In the genomic region with DNA sequence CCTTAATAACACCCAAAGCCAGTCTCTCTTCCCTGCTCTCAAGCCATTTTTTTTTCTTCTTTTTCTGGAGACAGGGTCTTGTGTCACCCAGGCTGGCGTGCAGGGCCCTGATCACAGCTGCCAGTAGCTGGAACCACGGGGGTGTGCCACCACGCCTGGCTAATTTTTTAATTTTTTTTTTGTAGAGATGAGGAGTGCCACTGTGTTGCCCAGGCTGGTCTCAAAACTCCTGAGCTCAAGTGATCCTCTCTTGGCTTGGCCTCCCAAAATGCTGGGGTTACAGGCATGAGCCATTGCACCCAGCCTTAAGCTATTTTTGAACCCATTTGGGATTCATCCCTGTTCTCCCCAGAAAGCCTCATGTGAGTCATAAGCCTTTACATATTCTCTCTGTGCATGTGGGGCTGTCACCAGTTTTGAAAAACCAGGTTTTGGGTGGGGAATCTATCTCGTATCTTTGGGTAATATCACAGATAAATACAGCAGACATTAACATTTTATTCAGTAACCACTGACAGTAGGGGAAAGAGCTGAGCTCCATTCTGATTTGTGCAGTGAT, we compare ENCODE assay signal across 13 cellular contexts. TPM values are rescaled to one million over a fixed set of nuclear protein-coding genes. Genes with fewer than 3 reads are reported as not detected.
DNase-seq lines count a peak whose midpoint lies in the region; ATAC-seq and TF ChIP-seq lines count a peak whose summit lies in the region.
"Had no signal": no experiment of that assay in that cellular context is flagged by ENCODE, and none has a peak within 500 bp of the region (broad histone marks: within the 10 kb centered on the region; RNA-seq: fewer than 3 reads in every experiment).

No MANE protein-coding gene starts in this region.

- no peaks in the 10 kb centered on the region for H3K9me2 ChIP-seq in GM23338 (ENCODE audit: insufficient read depth)

- H3K79me1 ChIP-seq in neuronal stem cell (ENCODE audit: low read depth, low read length), result no peaks in the 10 kb centered on the region

- peak overlapping the region; percentile 92 to 97 (median 94) for H3K27ac Mint-ChIP-seq in CD4-positive, alpha-beta memory T cell
- H3K27ac Mint-ChIP-seq in GM23338, result peak overlapping the region; percentile 73
- H3K27ac Mint-ChIP-seq in activated T-helper 2 cell treated with anti-CD3 and anti-CD28 coated beads, Interferon-gamma antibody, Interleukin-2, Interleukin-4, amounts not matched to agents 10 μg/mL and 5 μg/mL and 100 μg/mL, durations not matched to agents 14 hours and 24 hours and 36 hours, result peak overlapping the region; percentile 91
- H3K27ac Mint-ChIP-seq in naive thymus-derived CD8-positive, alpha-beta T cell, result peak overlapping the region; percentile 85 to 99 (median 97)

- peaks cover 0 to 3% (median 0%) of the 10 kb centered on the region in 8 donors for H3K9me3 Mint-ChIP-seq in CD4-positive, alpha-beta memory T cell
- H3K9me3 Mint-ChIP-seq in GM23338, result peaks cover 9% of the 10 kb centered on the region
- H3K9me3 Mint-ChIP-seq in activated T-helper 2 cell treated with anti-CD3 and anti-CD28 coated beads, Interferon-gamma antibody, Interleukin-2, Interleukin-4, amounts not matched to agents 10 μg/mL and 5 μg/mL and 100 μg/mL, durations not matched to agents 14 hours and 24 hours and 36 hours, result no peaks in the 10 kb centered on the region
- H3K9me3 Mint-ChIP-seq in naive thymus-derived CD8-positive, alpha-beta T cell, result peaks cover 0 to 3% (median 0%) of the 10 kb centered on the region in 9 donors

- no peaks in the 10 kb centered on the region for H3K79me2 ChIP-seq in GM23338 (replicated peaks; ENCODE audit: insufficient read depth)

- H2BK15ac ChIP-seq in neuronal stem cell (ENCODE audit: low read length), result no peak overlapping the region

- peak overlapping the region; percentile 54 for H3K27ac ChIP-seq in CD4-positive, alpha-beta memory T cell (ENCODE audit: low read depth, low read length)
- H3K27ac ChIP-seq in GM23338 (ENCODE audit: low read depth) (no peak overlapping the region), neuronal stem cell (replicated peaks; ENCODE audit: low read length) (no peak overlapping the region)
- H3K27ac ChIP-seq: PC-9 had no signal

- H3K27me3 Mint-ChIP-seq in CD4-positive, alpha-beta memory T cell, result no peaks in the 10 kb centered on the region
- peaks cover 8% of the 10 kb centered on the region for H3K27me3 Mint-ChIP-seq in GM23338 (ENCODE audit: insufficient read depth, low read depth, poor library complexity)
- H3K27me3 Mint-ChIP-seq in activated T-helper 2 cell treated with anti-CD3 and anti-CD28 coated beads, Interferon-gamma antibody, Interleukin-2, Interleukin-4, amounts not matched to agents 10 μg/mL and 5 μg/mL and 100 μg/mL, durations not matched to agents 14 hours and 24 hours and 36 hours (ENCODE audit: low read depth), result no peaks in the 10 kb centered on the region
- H3K27me3 Mint-ChIP-seq in naive thymus-derived CD8-positive, alpha-beta T cell, result no peaks in the 10 kb centered on the region

- peaks cover 4% of the 10 kb centered on the region in 2 donors for H3K36me3 Mint-ChIP-seq in CD4-positive, alpha-beta memory T cell
- peaks cover 3% of the 10 kb centered on the region for H3K36me3 Mint-ChIP-seq in GM23338 (ENCODE audit: low read depth)
- H3K36me3 Mint-ChIP-seq in activated T-helper 2 cell treated with anti-CD3 and anti-CD28 coated beads, Interferon-gamma antibody, Interleukin-2, Interleukin-4, amounts not matched to agents 10 μg/mL and 5 μg/mL and 100 μg/mL, durations not matched to agents 14 hours and 24 hours and 36 hours (ENCODE audit: low read depth), result peaks cover 10% of the 10 kb centered on the region
- H3K36me3 Mint-ChIP-seq in naive thymus-derived CD8-positive, alpha-beta T cell, result peaks cover 0 to 2% (median 0%) of the 10 kb centered on the region in 3 donors

- WGBS in neuronal stem cell (ENCODE audit: extremely low coverage in 2 of 2, insufficient read length in 2 of 2, insufficient replicate concordance in 1 of 2), 2 donors, result no CpG with 5 or more reads among the region's 4 CpGs

- POLR2A ChIA-PET in CD4-positive, alpha-beta memory T cell (lab: Charles Lee; ENCODE audit: partially characterized antibody), result interaction anchor here (0.9 to 2.2 kb wide), 10 partner anchors 25 to 315 kb away, joined by 3 to 16 read pairs (median 4); partner anchors contain the start of gene CSGALNACT2
- POLR2A ChIA-PET in naive thymus-derived CD8-positive, alpha-beta T cell (lab: Charles Lee), result interaction anchor here (0.7 to 1.9 kb wide), 11 partner anchors 8 to 669 kb away, joined by 3 to 11 read pairs (median 4); no protein-coding TSS in a partner anchor

- TF ChIP-seq CTCF in GM23338 (conservative IDR thresholded peaks at IDR 0.05; ENCODE audit: low read depth in 2 of 2), result no peak

- no peak for ATAC-seq in GM23338
- ATAC-seq in naive thymus-derived CD8-positive, alpha-beta T cell, result no peak
- ATAC-seq in HG02981 (IDR thresholded peaks at IDR 0.05; ENCODE audit: unreplicated experiment), result no peak
- ATAC-seq: activated CD4-positive, CD25-positive, alpha-beta regulatory T cell treated with anti-CD3 and anti-CD28 coated beads, Interleukin-2, amount 50 U/mL, for 24 hours; left colon; sciatic nerve had no signal

- H3K9ac ChIP-seq in neuronal stem cell (ENCODE audit: low read depth, low read length, poor library complexity), result no peak overlapping the region

- no peak for DNase-seq in CD4-positive, alpha-beta memory T cell
- DNase-seq in GM23338 (ENCODE audit: low spot score) (no peak), DMS153 treated with DMSO at 0.1 percent for 48 hours (lab: John Stamatoyannopoulos, UW; ENCODE audit: unreplicated experiment) (no peak), occipital lobe (lab: John Stamatoyannopoulos, UW) (no peak), neuronal stem cell (ENCODE audit: low spot score) (no peak)
- no peak for DNase-seq in activated T-helper 2 cell treated with anti-CD3 and anti-CD28 coated beads, Interferon-gamma antibody, Interleukin-2, Interleukin-4, amounts not matched to agents 10 μg/mL and 5 μg/mL and 100 μg/mL, durations not matched to agents 14 hours and 24 hours and 36 hours (ENCODE audit: low spot score)
- no peak for DNase-seq in naive thymus-derived CD8-positive, alpha-beta T cell
- DNase-seq: NCI-H1436 treated with DMSO at 0.1 percent for 48 hours, PC-9 had no signal

- H3K9me3 ChIP-seq in CD4-positive, alpha-beta memory T cell (ENCODE audit: control insufficient read depth in 1 of 2, low read length in 2 of 2), result no peaks in the 10 kb centered on the region
- H3K9me3 ChIP-seq in neuronal stem cell (replicated peaks in 1 of 2; ENCODE audit: control insufficient read depth in 2 of 2, insufficient read depth in 1 of 2, low read depth in 1 of 2, low read length in 2 of 2), result peaks cover 0 to 8% of the 10 kb centered on the region in 2 donors

- H2BK5ac ChIP-seq in neuronal stem cell (ENCODE audit: low read length), result no peak overlapping the region

- H2BK120ac ChIP-seq in neuronal stem cell (ENCODE audit: low read depth, low read length), result no peak overlapping the region

- peaks cover 14% of the 10 kb centered on the region; the same call in 1 of the 2 replicates for H3F3A ChIP-seq in GM23338 (replicated peaks; ENCODE audit: low read depth)

- no peak overlapping the region for H2BK12ac ChIP-seq in neuronal stem cell (ENCODE audit: low read length)

- intact Hi-C loops in CD4-positive, alpha-beta memory T cell (cut with micrococcal nuclease), result loop anchor here (1.0 kb wide), 1 partner anchor 15 kb away; the partner anchor contains the start of gene ZNF487
- intact Hi-C loops in activated T-helper 2 cell treated with anti-CD3 and anti-CD28 coated beads, Interferon-gamma antibody, Interleukin-2, Interleukin-4, amounts not matched to agents 10 μg/mL and 5 μg/mL and 100 μg/mL, durations not matched to agents 14 hours and 24 hours and 36 hours (cut with micrococcal nuclease), result no loop called here

- no peak overlapping the region for H3K14ac ChIP-seq in neuronal stem cell (ENCODE audit: low read length)

- H3K4me1 Mint-ChIP-seq in CD4-positive, alpha-beta memory T cell, result peaks cover 34 to 51% (median 44%) of the 10 kb centered on the region in 4 donors
- H3K4me1 Mint-ChIP-seq in GM23338, result peaks cover 15% of the 10 kb centered on the region
- H3K4me1 Mint-ChIP-seq in activated T-helper 2 cell treated with anti-CD3 and anti-CD28 coated beads, Interferon-gamma antibody, Interleukin-2, Interleukin-4, amounts not matched to agents 10 μg/mL and 5 μg/mL and 100 μg/mL, durations not matched to agents 14 hours and 24 hours and 36 hours (ENCODE audit: low read depth), result peaks cover 36% of the 10 kb centered on the region
- peaks cover 25 to 53% (median 48%) of the 10 kb centered on the region in 4 donors for H3K4me1 Mint-ChIP-seq in naive thymus-derived CD8-positive, alpha-beta T cell

- no peak overlapping the region for H2AK5ac ChIP-seq in neuronal stem cell (ENCODE audit: low read depth, low read length)

- CTCF ChIA-PET in CD4-positive, alpha-beta memory T cell (lab: Charles Lee; ENCODE audit: partially characterized antibody), result interaction anchor here (0.7 to 1.8 kb wide), 8 partner anchors 8 to 48 kb away, joined by 3 to 6 read pairs (median 4); no protein-coding TSS in a partner anchor

- H3K4me3 ChIP-seq in CD4-positive, alpha-beta memory T cell (ENCODE audit: low read length in 2 of 2), result peak overlapping the region in 1 of 2 donors; percentile 13
- no peak overlapping the region for H3K4me3 ChIP-seq in GM23338
- no peak overlapping the region for H3K4me3 ChIP-seq in neuronal stem cell (ENCODE audit: low read length in 2 of 2)
- H3K4me3 ChIP-seq: PC-9 had no signal

- H3K36me3 ChIP-seq in CD4-positive, alpha-beta memory T cell (ENCODE audit: insufficient read depth, low read length), result no peaks in the 10 kb centered on the region
- H3K36me3 ChIP-seq in GM23338 (ENCODE audit: insufficient read depth), result no peaks in the 10 kb centered on the region
- H3K36me3 ChIP-seq in neuronal stem cell (replicated peaks in 1 of 2; ENCODE audit: control insufficient read depth in 2 of 2, insufficient read depth in 2 of 2, low read length in 2 of 2), result no peaks in the 10 kb centered on the region

- H3K27me3 ChIP-seq in CD4-positive, alpha-beta memory T cell (ENCODE audit: insufficient read depth, low read length), result no peaks in the 10 kb centered on the region
- no peaks in the 10 kb centered on the region for H3K27me3 ChIP-seq in GM23338 (ENCODE audit: insufficient read depth)
- H3K27me3 ChIP-seq in neuronal stem cell (ENCODE audit: control insufficient read depth in 3 of 3, insufficient read depth in 3 of 3, low read depth in 1 of 3, low read length in 3 of 3), result no peaks in the 10 kb centered on the region

- H3K4ac ChIP-seq in neuronal stem cell (ENCODE audit: low read length), result no peak overlapping the region

- H3K4me2 ChIP-seq in GM23338, result no peak overlapping the region
- no peak overlapping the region for H3K4me2 ChIP-seq in neuronal stem cell (ENCODE audit: insufficient read depth, low read length, poor library complexity, severe bottlenecking)
- H3K4me2 ChIP-seq: PC-9 had no signal

- H2AFZ ChIP-seq in GM23338, result no peak overlapping the region
- H2AFZ ChIP-seq in neuronal stem cell (ENCODE audit: low read length), result no peak overlapping the region
- H2AFZ ChIP-seq: PC-9 had no signal

- H4K8ac ChIP-seq in neuronal stem cell (ENCODE audit: low read depth, low read length), result no peak overlapping the region

- no peak overlapping the region for H3K18ac ChIP-seq in neuronal stem cell (ENCODE audit: low read length)

- no peaks in the 10 kb centered on the region for H4K20me1 ChIP-seq in GM23338 (replicated peaks; ENCODE audit: insufficient read depth)

- H3K4me1 ChIP-seq in CD4-positive, alpha-beta memory T cell (ENCODE audit: insufficient read depth, low read length), result peaks cover 52% of the 10 kb centered on the region
- peaks cover 6% of the 10 kb centered on the region; the same call in 1 of the 2 replicates for H3K4me1 ChIP-seq in GM23338 (ENCODE audit: insufficient read depth)
- H3K4me1 ChIP-seq in neuronal stem cell (ENCODE audit: control insufficient read depth in 2 of 2, insufficient read depth in 1 of 2, low read depth in 1 of 2, low read length in 2 of 2), result peaks cover 0 to 3% of the 10 kb centered on the region in 2 donors

- no peak overlapping the region for H3K23ac ChIP-seq in neuronal stem cell (ENCODE audit: low read depth, low read length, poor library complexity)

- H3K4me3 Mint-ChIP-seq in CD4-positive, alpha-beta memory T cell, result peak overlapping the region; percentile 70 to 88 (median 80)
- H3K4me3 Mint-ChIP-seq in GM23338, result no peak overlapping the region
- H3K4me3 Mint-ChIP-seq in activated T-helper 2 cell treated with anti-CD3 and anti-CD28 coated beads, Interferon-gamma antibody, Interleukin-2, Interleukin-4, amounts not matched to agents 10 μg/mL and 5 μg/mL and 100 μg/mL, durations not matched to agents 14 hours and 24 hours and 36 hours (ENCODE audit: low read depth), result peak overlapping the region; percentile 67
- H3K4me3 Mint-ChIP-seq in naive thymus-derived CD8-positive, alpha-beta T cell, result peak overlapping the region; percentile 59 to 84 (median 78)

- no peak overlapping the region for H4K91ac ChIP-seq in neuronal stem cell (ENCODE audit: low read depth, low read length, poor library complexity)

RNA-seq across cellular contexts. Expression of gene ZNF487, which starts 15.5 kb away (rescaled TPM):
- 1 to 10 TPM; 3.1 to 5.6 TPM for total RNA-seq in CD4-positive, alpha-beta memory T cell
- 1 to 10 TPM; 4.8 to 7.7 TPM for polyA plus RNA-seq in CD4-positive, alpha-beta memory T cell
- 1.0 and 4.6 TPM in 2 replicates for total RNA-seq in GM23338 (2014; rRNA removed; shearing (Covaris generic))
- polyA plus RNA-seq in GM23338 (2016; fragmentation: Nextera tagmentation; extraction: Ambion mirVana), result 2.5 and 2.9 TPM in 2 replicates
- 2.0 and 2.2 TPM in 2 replicates for total RNA-seq in activated T-helper 2 cell treated with anti-CD3 and anti-CD28 coated beads, Interferon-gamma antibody, Interleukin-2, Interleukin-4, amounts not matched to agents 10 μg/mL and 5 μg/mL and 100 μg/mL, durations not matched to agents 14 hours and 24 hours and 36 hours
- total RNA-seq in naive thymus-derived CD8-positive, alpha-beta T cell, result 1 to 10 TPM; 4.4 to 5.4 TPM
- polyA plus RNA-seq in naive thymus-derived CD8-positive, alpha-beta T cell, result 1 to 10 TPM; 4.0 to 6.0 (median 5.1) TPM
- total RNA-seq in occipital lobe, result 9.7 TPM
- polyA plus RNA-seq in neuronal stem cell (2013, experiment 1 of 2), result 3.7 TPM
- 3.3 TPM for polyA plus RNA-seq in neuronal stem cell (2013, experiment 2 of 2)

RNA-seq across cellular contexts. Expression of gene HNRNPF, which starts 43.4 kb away (rescaled TPM):
- total RNA-seq in CD4-positive, alpha-beta memory T cell, result 100 to 1,000 TPM; 204 to 206 TPM
- polyA plus RNA-seq in CD4-positive, alpha-beta memory T cell, result 100 to 1,000 TPM; 242 to 296 TPM
- 346 and 378 TPM in 2 replicates for total RNA-seq in GM23338 (2014; rRNA removed; shearing (Covaris generic))
- 197 and 210 TPM in 2 replicates for polyA plus RNA-seq in GM23338 (2016; fragmentation: Nextera tagmentation; extraction: Ambion mirVana)
- total RNA-seq in activated T-helper 2 cell treated with anti-CD3 and anti-CD28 coated beads, Interferon-gamma antibody, Interleukin-2, Interleukin-4, amounts not matched to agents 10 μg/mL and 5 μg/mL and 100 μg/mL, durations not matched to agents 14 hours and 24 hours and 36 hours, result 503 and 520 TPM in 2 replicates
- 100 to 1,000 TPM; 155 to 168 TPM for total RNA-seq in naive thymus-derived CD8-positive, alpha-beta T cell
- 100 to 1,000 TPM; 160 to 202 (median 174) TPM for polyA plus RNA-seq in naive thymus-derived CD8-positive, alpha-beta T cell
- total RNA-seq in occipital lobe, result 110 TPM
- polyA plus RNA-seq in neuronal stem cell (2013, experiment 1 of 2), result 114 TPM
- 114 TPM for polyA plus RNA-seq in neuronal stem cell (2013, experiment 2 of 2)
